ENCODE assay signal across 27 cellular contexts in the genomic region with DNA sequence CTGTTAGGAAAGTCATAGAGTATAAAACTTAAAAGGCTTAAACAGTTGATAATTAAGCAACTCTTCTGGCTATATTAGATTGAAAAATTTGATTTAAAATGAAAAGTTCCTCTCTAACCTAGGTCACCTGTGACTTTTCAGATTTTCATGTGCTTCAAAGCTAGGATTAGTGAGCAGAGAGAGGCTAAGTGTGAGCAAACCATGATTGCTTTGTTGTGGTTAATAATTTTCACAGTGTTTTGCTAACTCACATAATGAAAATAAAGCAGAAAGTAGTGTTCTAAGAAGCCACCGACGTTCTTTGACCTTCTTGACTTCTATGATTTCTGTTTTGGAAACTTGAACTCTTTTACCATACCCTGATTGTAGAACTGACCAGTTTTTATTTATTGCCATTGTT.
DNase-seq lines count a peak whose midpoint lies in the region; ATAC-seq, FAIRE-seq and TF ChIP-seq lines count a peak whose summit lies in the region.
"Had no signal": no experiment of that assay in that cellular context is flagged by ENCODE, and none has a peak within 500 bp of the region (broad histone marks: within the 10 kb centered on the region; RNA-seq: fewer than 3 reads in every experiment).

No MANE protein-coding gene starts in this region.

- H3K4me1 ChIP-seq in H9 (ENCODE audit: insufficient read depth, low read length) (no peaks in the 10 kb centered on the region), K562 (replicated peaks in 1 of 2; ENCODE audit: control insufficient read depth in 2 of 2, insufficient read depth in 2 of 2, low read length in 2 of 2) (no peaks in the 10 kb centered on the region; a peak in 1 of 5 replicates)
- H3K4me1 ChIP-seq: BLaER1 had no signal

- no peaks in the 10 kb centered on the region for H3K27me3 Mint-ChIP-seq in Calu3 (ENCODE audit: unreplicated experiment)
- H3K27me3 Mint-ChIP-seq in H9 (ENCODE audit: low read depth), result no peaks in the 10 kb centered on the region
- H3K27me3 Mint-ChIP-seq in nephron (ENCODE audit: low read depth), result no peaks in the 10 kb centered on the region
- no peaks in the 10 kb centered on the region for H3K27me3 Mint-ChIP-seq in activated T-helper 17 cell treated with anti-CD3 and anti-CD28 coated beads, Interleukin-2, amount 50 U/mL, for 72 hours
- H3K27me3 Mint-ChIP-seq: CD4-positive, alpha-beta T cell; T-cell had no signal

- H3K9me3 Mint-ChIP-seq in Calu3 (ENCODE audit: low read depth, unreplicated experiment) (peaks cover 2% of the 10 kb centered on the region), H9 (peaks cover 7 to 8% of the 10 kb centered on the region in 2 experiments; a peak in 4 of 5 replicates), nephron (peaks cover 3% of the 10 kb centered on the region)
- no peaks in the 10 kb centered on the region for H3K9me3 Mint-ChIP-seq in activated T-helper 17 cell treated with anti-CD3 and anti-CD28 coated beads, Interleukin-2, amount 50 U/mL, for 72 hours
- H3K9me3 Mint-ChIP-seq: CD4-positive, alpha-beta T cell; HFFc6; T-cell had no signal

- H3K4me3 Mint-ChIP-seq in Calu3 (ENCODE audit: low read depth, unreplicated experiment), result no peak overlapping the region
- no peak overlapping the region for H3K4me3 Mint-ChIP-seq in H9
- no peak overlapping the region for H3K4me3 Mint-ChIP-seq in nephron
- no peak overlapping the region for H3K4me3 Mint-ChIP-seq in activated T-helper 17 cell treated with anti-CD3 and anti-CD28 coated beads, Interleukin-2, amount 50 U/mL, for 72 hours
- H3K4me3 Mint-ChIP-seq: CD4-positive, alpha-beta T cell; HFFc6; T-cell had no signal

- WGBS in H9 (ENCODE audit: extremely low coverage, insufficient read length, low lambda C conversion rate), result no CpG with 5 or more reads among the region's 2 CpGs
- 27% methylated on average over 2 of the region's 2 CpGs for WGBS in K562 (ENCODE audit: insufficient coverage, low coverage, missing lambda C conversion rate)

- no peak overlapping the region for H3K4me3 ChIP-seq in K562
- H3K4me3 ChIP-seq: BLaER1, SJSA1 had no signal

- no peak for TF ChIP-seq RAD21 in K562 (CRISPR knock-in tag; conservative IDR thresholded peaks at IDR 0.05 in 1 of 2, IDR thresholded peaks at IDR 0.05 in 1 of 2)

- no peak overlapping the region for H3K18ac ChIP-seq in H9 (ENCODE audit: insufficient read length, low read depth, low read length)

- TF ChIP-seq POLR2A in K562 (conservative IDR thresholded peaks at IDR 0.05), result no peak

- no peak overlapping the region for H3K27ac ChIP-seq in H9 (ENCODE audit: insufficient read length, low read depth, low read length)
- no peak overlapping the region for H3K27ac ChIP-seq in K562 (ENCODE audit: extremely low read depth, low read depth, low read length)
- H3K27ac ChIP-seq: BLaER1, SJSA1 had no signal

- no peaks in the 10 kb centered on the region for H3K36me3 ChIP-seq in K562 (ENCODE audit: control insufficient read depth, insufficient read depth, low read length)
- H3K36me3 ChIP-seq: SJSA1 had no signal

- no peak overlapping the region for H3K56ac ChIP-seq in H9 (ENCODE audit: insufficient read length, low read depth, low read length)

- intact Hi-C loops in Calu3 (cut with micrococcal nuclease; ENCODE audit: unreplicated experiment) (no loop called here), K562 (cut with micrococcal nuclease) (no loop called here)

- H2BK12ac ChIP-seq in H9 (ENCODE audit: insufficient read length, low read depth, low read length), result no peak overlapping the region

- no peak overlapping the region for H2BK120ac ChIP-seq in H9 (ENCODE audit: low read depth, low read length, poor library complexity, severe bottlenecking)

- no peak overlapping the region for H4K8ac ChIP-seq in H9 (replicated peaks; ENCODE audit: insufficient read length, low read depth, low read length)

- H3K9ac ChIP-seq in H9 (ENCODE audit: extremely low read depth, insufficient read length, low read length), result no peak overlapping the region
- no peak overlapping the region for H3K9ac ChIP-seq in K562 (ENCODE audit: insufficient read depth in 1 of 2, low read depth in 2 of 2, low read length in 2 of 2)
- H3K9ac ChIP-seq: BLaER1 had no signal

- H3K27me3 ChIP-seq in H9 (ENCODE audit: insufficient read depth, low read length), result no peaks in the 10 kb centered on the region
- H3K27me3 ChIP-seq in K562 (ENCODE audit: control insufficient read depth in 2 of 2, insufficient read depth in 2 of 2, low read length in 2 of 2), result no peaks in the 10 kb centered on the region
- H3K27me3 ChIP-seq: BLaER1, SJSA1 had no signal

- ATAC-seq in K562, result no peak
- ATAC-seq in activated T-helper 17 cell treated with anti-CD3 and anti-CD28 coated beads, Interleukin-2, amount 50 U/mL, for 72 hours (replicated peaks), result no peak
- ATAC-seq: T-cell had no signal

- H3K36me3 Mint-ChIP-seq in Calu3 (ENCODE audit: insufficient read depth, unreplicated experiment), result no peaks in the 10 kb centered on the region
- H3K36me3 Mint-ChIP-seq in H9 (ENCODE audit: insufficient read depth in 1 of 3, low read depth in 3 of 3), result peaks cover 3 to 18% (median 10%) of the 10 kb centered on the region in 3 experiments; a peak in 5 of 7 replicates
- peaks cover 12% of the 10 kb centered on the region for H3K36me3 Mint-ChIP-seq in nephron (ENCODE audit: low read depth)
- H3K36me3 Mint-ChIP-seq in activated T-helper 17 cell treated with anti-CD3 and anti-CD28 coated beads, Interleukin-2, amount 50 U/mL, for 72 hours (ENCODE audit: low read depth), result no peaks in the 10 kb centered on the region

- H3K9me1 ChIP-seq in K562 (ENCODE audit: control insufficient read depth, insufficient read depth, low read length), result no peaks in the 10 kb centered on the region

- H2AFZ ChIP-seq in H9 (ENCODE audit: low read length) (no peak overlapping the region), K562 (ENCODE audit: low read depth, low read length) (no peak overlapping the region)

- FAIRE-seq in K562 (lab: Jason Lieb, UNC), result peak; percentile 35
- FAIRE-seq: A204.1, GM12892, GM19239 had no signal

- H3K23ac ChIP-seq in H9 (ENCODE audit: insufficient read length, low read depth, low read length), result no peak overlapping the region

- no peaks in the 10 kb centered on the region for H4K20me1 ChIP-seq in H9 (ENCODE audit: control insufficient read depth, insufficient read depth, insufficient read length)
- 0 out of 2 replicates have a peak, but pooled peaks cover under 1% of the 10 kb centered on the region for H4K20me1 ChIP-seq in K562 (replicated peaks; ENCODE audit: control insufficient read depth, insufficient read depth, low read length)
- H4K20me1 ChIP-seq: BLaER1 had no signal

- CTCF ChIA-PET in Calu3 (lab: Charles Lee) (interaction anchor here (0.6 to 1.2 kb wide), 4 partner anchors 8 to 155 kb away, joined by 3 to 5 read pairs (median 4); no protein-coding TSS in a partner anchor), K562 (lab: Yijun Ruan, JAX; ENCODE audit: low intra/inter-chr PET ratio) (no interaction called here)

- H3K23me2 ChIP-seq in H9 (ENCODE audit: insufficient read length, low read depth, low read length, poor library complexity, severe bottlenecking), result no peaks in the 10 kb centered on the region

- H2BK5ac ChIP-seq in H9 (ENCODE audit: insufficient read length, low read length), result no peak overlapping the region

- no peak overlapping the region for H2AK5ac ChIP-seq in H9 (ENCODE audit: insufficient read length, low read length)

- H3K9me3 ChIP-seq in H9 (ENCODE audit: control insufficient read depth, low read depth, low read length) (no peaks in the 10 kb centered on the region), K562 (replicated peaks; ENCODE audit: control insufficient read depth, insufficient read depth, low read depth, low read length) (no peaks in the 10 kb centered on the region)
- H3K9me3 ChIP-seq: SJSA1 had no signal

- no peaks in the 10 kb centered on the region for H3K79me1 ChIP-seq in H9 (ENCODE audit: insufficient read depth, low read depth, low read length, poor library complexity, severe bottlenecking)

- H3K4me2 ChIP-seq in H9 (ENCODE audit: insufficient read depth, insufficient read length, low read length), result no peak overlapping the region
- no peak overlapping the region for H3K4me2 ChIP-seq in K562 (ENCODE audit: insufficient read depth, low read length)
- H3K4me2 ChIP-seq: BLaER1 had no signal

- H3T11ph ChIP-seq in H9 (ENCODE audit: low read length), result no peak overlapping the region

- H3K4ac ChIP-seq in H9 (ENCODE audit: low read depth, low read length), result no peak overlapping the region

- H4K5ac ChIP-seq in H9 (ENCODE audit: insufficient read length, low read depth, low read length), result no peak overlapping the region

- no peak overlapping the region for H2BK20ac ChIP-seq in H9 (ENCODE audit: low read depth, low read length, poor library complexity, severe bottlenecking)

- BruUV-seq in Calu3 (replicated peaks; lab: Mats Ljungman, UMichigan), result no TSS peak
- no TSS peak for BruUV-seq in K562 (replicated peaks; lab: Mats Ljungman, UMichigan)

- no peak overlapping the region for H4K91ac ChIP-seq in H9 (ENCODE audit: insufficient read length, low read depth, low read length)

- no peak for TF ChIP-seq EP300 in K562 (IDR thresholded peaks at IDR 0.05; ENCODE audit: low read length)

- TF ChIP-seq CTCF in Calu3 (IDR thresholded peaks at IDR 0.05; ENCODE audit: unreplicated experiment) (no peak), H9 (conservative IDR thresholded peaks at IDR 0.05) (no peak), K562 (IDR thresholded peaks at IDR 0.05 in 2 of 3, conservative IDR thresholded peaks at IDR 0.05 in 1 of 3; ENCODE audit: insufficient read depth in 2 of 3, low read depth in 1 of 3, low read length in 3 of 3) (no peak), nephron (IDR thresholded peaks at IDR 0.05; ENCODE audit: unreplicated experiment in 3 of 3) (no peak)

- in situ Hi-C loops in K562 (cut with MboI), result no loop called here

- no peak overlapping the region for H3K14ac ChIP-seq in H9 (ENCODE audit: insufficient read depth, low read length)

- H3K79me2 ChIP-seq in H9 (ENCODE audit: insufficient read depth, low read length), result no peaks in the 10 kb centered on the region
- H3K79me2 ChIP-seq in K562 (ENCODE audit: control insufficient read depth, insufficient read depth, low read length), result no peaks in the 10 kb centered on the region

- H2BK15ac ChIP-seq in H9 (ENCODE audit: low read depth, low read length), result no peak overlapping the region

- peak overlapping the region; percentile 45 for H3K27ac Mint-ChIP-seq in Calu3 (ENCODE audit: unreplicated experiment)
- H3K27ac Mint-ChIP-seq in H9, result peak overlapping the region in 2 of 3 experiments; percentile 21 to 32; a peak in 2 of 7 replicates
- peak overlapping the region; percentile 30 to 67 (median 62) for H3K27ac Mint-ChIP-seq in nephron
- H3K27ac Mint-ChIP-seq in activated T-helper 17 cell treated with anti-CD3 and anti-CD28 coated beads, Interleukin-2, amount 50 U/mL, for 72 hours, result no peak overlapping the region
- H3K27ac Mint-ChIP-seq: CD4-positive, alpha-beta T cell; HFFc6; T-cell had no signal

- DNase-seq in Calu3 (no peak), H9 (no peak), K562 (ENCODE audit: extremely low read depth in 1 of 4, low spot score in 3 of 4) (no peak), SHP77 (lab: John Stamatoyannopoulos, UW) (no peak), HT-29 (ENCODE audit: low spot score) (no peak), ureter (ENCODE audit: low spot score) (no peak)
- DNase-seq: CD4-positive, alpha-beta T cell; COR-L47; GF-D8; H7; HFFc6; Karpas-422; MV-4-11; NCI-H1105; NCI-H1436 treated with DMSO at 0.1 percent for 48 hours; NCI-H187 treated with DMSO at 0.1 percent for 48 hours; NCI-H446; NCI-H524 treated with DMSO at 0.1 percent for 48 hours; NCI-H774; T-cell had no signal

- POLR2A ChIA-PET in K562 (lab: Yijun Ruan, JAX), result no interaction called here

- peaks cover 28% of the 10 kb centered on the region for H3K4me1 Mint-ChIP-seq in Calu3 (ENCODE audit: low read depth, unreplicated experiment)
- H3K4me1 Mint-ChIP-seq in H9, result no peaks in the 10 kb centered on the region; a peak in 1 of 4 replicates
- peaks cover 23% of the 10 kb centered on the region for H3K4me1 Mint-ChIP-seq in nephron
- peaks cover 5% of the 10 kb centered on the region for H3K4me1 Mint-ChIP-seq in activated T-helper 17 cell treated with anti-CD3 and anti-CD28 coated beads, Interleukin-2, amount 50 U/mL, for 72 hours
